17 cellular contexts compared by ENCODE assay signal in genomic region chr17:61783556-61784304, GRCh38.
DNase-seq lines count a peak whose midpoint lies in the region; ATAC-seq, FAIRE-seq and TF ChIP-seq lines count a peak whose summit lies in the region.
"Had no signal": no experiment of that assay in that cellular context is flagged by ENCODE, and none has a peak within 500 bp of the region (broad histone marks: within the 10 kb centered on the region; RNA-seq: fewer than 3 reads in every experiment).

No MANE protein-coding gene starts in this region.

- H3K4me1 Mint-ChIP-seq in WTC11 (no peaks in the 10 kb centered on the region), CD14-positive monocyte (no peaks in the 10 kb centered on the region)
- H3K4me1 Mint-ChIP-seq: activated CD4-positive, alpha-beta T cell treated with anti-CD3 and anti-CD28 coated beads, Interleukin-2, amount 10 ng/mL, durations not matched to agents 24 days and 14 days had no signal

- H3K27ac ChIP-seq in right atrium auricular region: no peak overlapping the region
- H3K27ac ChIP-seq in heart left ventricle: no peak overlapping the region
- H3K27ac ChIP-seq: right lobe of liver, vagina had no signal

- H3K4me1 ChIP-seq in right atrium auricular region (no peaks in the 10 kb centered on the region), heart left ventricle (no peaks in the 10 kb centered on the region)
- H3K4me1 ChIP-seq: right lobe of liver, vagina had no signal

- TF ChIP-seq POLR2A in GM12891 (IDR thresholded peaks at IDR 0.05; ENCODE audit: low read depth, low read length) (no peak), heart left ventricle (IDR thresholded peaks at IDR 0.05) (no peak)

- H3K27me3 ChIP-seq in right atrium auricular region (no peaks in the 10 kb centered on the region), heart left ventricle (no peaks in the 10 kb centered on the region)
- H3K27me3 ChIP-seq: right lobe of liver, vagina had no signal

- POLR2A ChIA-PET in WTC11 (lab: Charles Lee): no interaction called here

- CTCF ChIA-PET in WTC11 (lab: Charles Lee): no interaction called here

- H3K9me3 Mint-ChIP-seq in WTC11 (no peaks in the 10 kb centered on the region), CD14-positive monocyte (peaks cover 0 to 5% (median 4%) of the 10 kb centered on the region in 7 donors)
- H3K9me3 Mint-ChIP-seq: activated CD4-positive, alpha-beta T cell treated with anti-CD3 and anti-CD28 coated beads, Interleukin-2, amount 10 ng/mL, durations not matched to agents 24 days and 14 days had no signal

- peak; percentile 78 for FAIRE-seq in GM12891 (lab: Jason Lieb, UNC)

- intact Hi-C loops in CD14-positive monocyte (cut with micrococcal nuclease) (no loop called here), heart left ventricle (cut with DNase I) (no loop called here)

- no peak overlapping the region for H3K4me3 ChIP-seq in right atrium auricular region
- no peak overlapping the region for H3K4me3 ChIP-seq in heart left ventricle
- H3K4me3 ChIP-seq: right lobe of liver, vagina had no signal

- H3K27ac Mint-ChIP-seq in WTC11: no peak overlapping the region
- H3K27ac Mint-ChIP-seq in CD14-positive monocyte: no peak overlapping the region
- H3K27ac Mint-ChIP-seq: activated CD4-positive, alpha-beta T cell treated with anti-CD3 and anti-CD28 coated beads, Interleukin-2, amount 10 ng/mL, durations not matched to agents 24 days and 14 days had no signal

- H3K27me3 Mint-ChIP-seq in WTC11 (ENCODE audit: low read depth) (no peaks in the 10 kb centered on the region), CD14-positive monocyte (ENCODE audit: low read depth in 3 of 3) (peaks cover 0 to 1% (median 0%) of the 10 kb centered on the region in 3 donors)
- H3K27me3 Mint-ChIP-seq: activated CD4-positive, alpha-beta T cell treated with anti-CD3 and anti-CD28 coated beads, Interleukin-2, amount 10 ng/mL, durations not matched to agents 24 days and 14 days had no signal

- H3K9me3 ChIP-seq in right atrium auricular region (no peaks in the 10 kb centered on the region), heart left ventricle (no peaks in the 10 kb centered on the region)
- H3K9me3 ChIP-seq: right lobe of liver, vagina had no signal

- TF ChIP-seq CTCF in WTC11 (IDR thresholded peaks at IDR 0.05) (no peak), CD14-positive monocyte (IDR thresholded peaks at IDR 0.05) (no peak), right atrium auricular region (IDR thresholded peaks at IDR 0.05) (no peak), heart left ventricle (IDR thresholded peaks at IDR 0.05) (no peak)

- DNase-seq in GM12891 (ENCODE audit: insufficient read length, low spot score): no peak
- no peak for DNase-seq in WTC11 (ENCODE audit: low spot score)
- DNase-seq in CD14-positive monocyte (ENCODE audit: low spot score): no peak
- DNase-seq in right atrium auricular region (ENCODE audit: low spot score): no peak
- no peak for DNase-seq in dermis blood vessel endothelial cell
- DNase-seq in heart left ventricle: no peak
- DNase-seq: activated CD4-positive, alpha-beta T cell treated with anti-CD3 and anti-CD28 coated beads, Interleukin-2, amount 10 ng/mL, durations not matched to agents 24 days and 14 days; activated CD8-positive, alpha-beta memory T cell treated with anti-CD3 and anti-CD28 coated beads, Interleukin-2, amount 50 U/mL, for 48 hours; aorta; GOT3; left colon; NCI-H446 treated with DMSO at 0.1 percent for 48 hours; right lobe of liver; T1000 had no signal

- H3K4me3 Mint-ChIP-seq in WTC11 (no peak overlapping the region), CD14-positive monocyte (no peak overlapping the region)
- H3K4me3 Mint-ChIP-seq: activated CD4-positive, alpha-beta T cell treated with anti-CD3 and anti-CD28 coated beads, Interleukin-2, amount 10 ng/mL, durations not matched to agents 24 days and 14 days had no signal

- H3K36me3 ChIP-seq in right atrium auricular region: no peaks in the 10 kb centered on the region
- H3K36me3 ChIP-seq in heart left ventricle: no peaks in the 10 kb centered on the region
- H3K36me3 ChIP-seq: right lobe of liver, vagina had no signal

- ATAC-seq in GM19372 (IDR thresholded peaks at IDR 0.05; ENCODE audit: low read depth, unreplicated experiment): peak; percentile 58
- ATAC-seq in HG02870 (IDR thresholded peaks at IDR 0.05; ENCODE audit: unreplicated experiment): peak; percentile 68
- no peak for ATAC-seq in WTC11
- ATAC-seq in heart left ventricle: no peak
- ATAC-seq: left colon had no signal

- no peaks in the 10 kb centered on the region for H3K36me3 Mint-ChIP-seq in WTC11
- H3K36me3 Mint-ChIP-seq in CD14-positive monocyte: peaks cover 10 to 20% of the 10 kb centered on the region in 2 donors

TF ChIP-seq in GM12891, 5 proteins besides CTCF, POLR2A, EP300 and RAD21:
- TF ChIP-seq SPI1 (IDR thresholded peaks at IDR 0.05; ENCODE audit: low read depth, low read length) (peak; percentile 82), PAX5 (IDR thresholded peaks at IDR 0.05; ENCODE audit: insufficient read depth, low read length, severe bottlenecking) (no peak)

TF ChIP-seq in WTC11, 78 proteins besides CTCF, POLR2A, EP300 and RAD21:
- TF ChIP-seq FOXK1 (CRISPR knock-in tag; IDR thresholded peaks at IDR 0.05) (no peak), ZNF263 (CRISPR knock-in tag; IDR thresholded peaks at IDR 0.05; ENCODE audit: low read depth) (no peak), MLX (CRISPR knock-in tag; IDR thresholded peaks at IDR 0.05) (no peak), HMGXB4 (CRISPR knock-in tag; IDR thresholded peaks at IDR 0.05) (no peak), MXD4 (CRISPR knock-in tag; IDR thresholded peaks at IDR 0.05; ENCODE audit: borderline replicate concordance) (no peak), HMGA2 (CRISPR knock-in tag; IDR thresholded peaks at IDR 0.05) (peak; percentile 93), ZNF138 (CRISPR knock-in tag; conservative IDR thresholded peaks at IDR 0.05) (no peak), NFE2L1 (CRISPR knock-in tag; IDR thresholded peaks at IDR 0.05) (no peak)
TF ChIP-seq in WTC11: peak in this region for 1.

Comparison
In these comparisons a context has a peak if more than half of its experiments do, and no peak if none do; other contexts are left out.
1. ATAC-seq: peak in GM19372 (single experiment) and HG02870 (single experiment); none in WTC11 (single experiment) and heart left ventricle (0 of 4).